ENCODE assay signal across 8 cellular contexts in genomic region chr17:60102015-60102631, GRCh38. TPM values are rescaled to one million over a fixed set of nuclear protein-coding genes. Genes with fewer than 3 reads are reported as not detected.
A peak's percentile ranks its signal among the peaks of the same experiment; 100 is the strongest.
DNase-seq lines count a peak whose midpoint lies in the region; ATAC-seq, FAIRE-seq and TF ChIP-seq lines count a peak whose summit lies in the region.
"Not testable (repeated sequence)": the region's sequence is repeated elsewhere in the genome, so short reads cannot be mapped to it uniquely, and the experiment has no call there.

No MANE protein-coding gene starts in this region.

- FAIRE-seq in TTC549 (lab: Jason Lieb, UNC) (peak; percentile 82), endothelial cell of umbilical vein (lab: Jason Lieb, UNC) (peak; percentile 79)

- H3K27me3 Mint-ChIP-seq in activated naive CD8-positive, alpha-beta T cell treated with anti-CD3 and anti-CD28 coated beads for 36 hours: peaks cover 43% of the 10 kb centered on the region
- H3K27me3 Mint-ChIP-seq in stimulated activated memory B cell treated with anti-CD40 and anti-IgM and Interleukin-4, amounts not matched to agents 10 μg/mL and 1 μg/mL and 100 μg/mL, for 72 hours: not testable (repeated sequence)

- H3K36me3 ChIP-seq in BE2C; IMR-90 (ENCODE audit: control insufficient read depth, insufficient read depth, low read length); endothelial cell of umbilical vein (ENCODE audit: control insufficient read depth in 2 of 2, extremely low read depth in 1 of 2, insufficient read depth in 2 of 2, low read length in 2 of 2); right lobe of liver: not testable (repeated sequence)

- not testable (repeated sequence) for DNase-seq in BE2C; IMR-90; activated naive CD8-positive, alpha-beta T cell treated with anti-CD3 and anti-CD28 coated beads for 36 hours; right lobe of liver
- peak; percentile 20 for DNase-seq in endothelial cell of umbilical vein (ENCODE audit: low read depth, low spot score)

- H3K14ac ChIP-seq in IMR-90 (replicated peaks; ENCODE audit: low read depth, low read length): peak overlapping the region; percentile 92

- not testable (repeated sequence) for H3K27me3 ChIP-seq in BE2C; IMR-90 (ENCODE audit: control insufficient read depth, insufficient read depth, low read length); endothelial cell of umbilical vein (ENCODE audit: control insufficient read depth in 2 of 2, insufficient read depth in 2 of 2, low read length in 2 of 2); right lobe of liver

- peak overlapping the region; percentile 99 for H2BK120ac ChIP-seq in IMR-90 (ENCODE audit: low read depth, low read length)

- peak overlapping the region; percentile 73 for H2BK5ac ChIP-seq in IMR-90 (ENCODE audit: low read depth, low read length, poor library complexity, severe bottlenecking)

- not testable (repeated sequence) for H3K9me3 ChIP-seq in BE2C; IMR-90 (ENCODE audit: control insufficient read depth, insufficient read depth, low read length); endothelial cell of umbilical vein (replicated peaks; ENCODE audit: control insufficient read depth, insufficient read depth, low read length); right lobe of liver

- TF ChIP-seq POLR2A in IMR-90 (IDR thresholded peaks at IDR 0.05; ENCODE audit: low read depth, low read length); endothelial cell of umbilical vein (IDR thresholded peaks at IDR 0.05; ENCODE audit: low read depth, low read length); right lobe of liver (IDR thresholded peaks at IDR 0.05): not testable (repeated sequence)

- dilution Hi-C loops in IMR-90 (cut with HindIII; ENCODE audit: low sequenced_read_pairs, unreplicated experiment); endothelial cell of umbilical vein (cut with MboI; ENCODE audit: extremely low pct_ligation_motif_present, low sequenced_read_pairs): not testable (repeated sequence)

- POLR2A ChIA-PET in IMR-90 (lab: Charles Lee; ENCODE audit: unreplicated experiment); endothelial cell of umbilical vein (lab: Charles Lee): not testable (repeated sequence)

- H3K79me2 ChIP-seq in endothelial cell of umbilical vein (ENCODE audit: control insufficient read depth, insufficient read depth, low read length): not testable (repeated sequence)

- not testable (repeated sequence) for TF ChIP-seq RAD21 in IMR-90 (IDR thresholded peaks at IDR 0.05; ENCODE audit: low read length)

- H3K9ac ChIP-seq in IMR-90 (ENCODE audit: low read depth, low read length): peak overlapping the region; percentile 77; the same call in 1 of the 2 replicates
- not testable (repeated sequence) for H3K9ac ChIP-seq in endothelial cell of umbilical vein (replicated peaks; ENCODE audit: extremely low read depth, insufficient read depth, low read length)

- peak overlapping the region; percentile 98 for H4K91ac ChIP-seq in IMR-90 (ENCODE audit: insufficient read depth, low read depth, low read length)

- peak overlapping the region; percentile 81; the same call in 1 of the 2 replicates for H4K5ac ChIP-seq in IMR-90 (ENCODE audit: low read depth, low read length)

- peak overlapping the region; percentile 99; the same call in 2 of the 3 replicates for H2BK15ac ChIP-seq in IMR-90 (ENCODE audit: low read depth, low read length)

- in situ Hi-C loops in IMR-90 (cut with MboI; ENCODE audit: low sequenced_read_pairs): not testable (repeated sequence)

- H2AFZ ChIP-seq in IMR-90 (replicated peaks; ENCODE audit: low read length, poor library complexity) (peak overlapping the region; percentile 80), endothelial cell of umbilical vein (ENCODE audit: low read depth, low read length) (peak overlapping the region; percentile 84)

- H3K4ac ChIP-seq in IMR-90 (ENCODE audit: low read depth, low read length): peak overlapping the region; percentile 96

- H3K4me2 ChIP-seq in IMR-90 (ENCODE audit: low read depth, low read length): peak overlapping the region; percentile 66; the same call in 1 of the 2 replicates
- H3K4me2 ChIP-seq in endothelial cell of umbilical vein (ENCODE audit: insufficient read depth, low read length): peak overlapping the region; percentile 56

- H3K56ac ChIP-seq in IMR-90 (ENCODE audit: extremely low read depth, insufficient read depth, low read length): peak overlapping the region; percentile 84

- peaks cover 0 to 16% of the 10 kb centered on the region in 2 experiments; a peak in 2 of 4 replicates for H3K79me1 ChIP-seq in IMR-90 (ENCODE audit: low read depth in 1 of 2, low read length in 2 of 2)

- not testable (repeated sequence) for H3K4me1 ChIP-seq in BE2C; IMR-90 (ENCODE audit: control insufficient read depth, insufficient read depth, low read length); endothelial cell of umbilical vein (ENCODE audit: control insufficient read depth, extremely low read depth, insufficient read depth, low read length); right lobe of liver

- not testable (repeated sequence) for BruUV-seq in IMR-90 (replicated peaks; lab: Mats Ljungman, UMichigan); endothelial cell of umbilical vein (replicated peaks; lab: Mats Ljungman, UMichigan)

- H3K4me3 ChIP-seq in BE2C (ENCODE audit: low read depth, low read length): peak overlapping the region; percentile 25; the same call in 1 of the 2 replicates
- peak overlapping the region; percentile 26; the same call in 1 of the 2 replicates for H3K4me3 ChIP-seq in IMR-90 (ENCODE audit: insufficient read depth, low read depth, low read length)
- H3K4me3 ChIP-seq in endothelial cell of umbilical vein (replicated peaks in 1 of 3; ENCODE audit: insufficient read depth in 1 of 3, low read depth in 1 of 3, low read length in 3 of 3): peak overlapping the region in 1 of 3 experiments; percentile 22
- not testable (repeated sequence) for H3K4me3 ChIP-seq in right lobe of liver

- not testable (repeated sequence) for H3K27ac ChIP-seq in IMR-90 (ENCODE audit: insufficient read depth, low read length); endothelial cell of umbilical vein (ENCODE audit: insufficient read depth, low read depth, low read length)
- peak overlapping the region in 2 of 3 donors; percentile 10 to 28 for H3K27ac ChIP-seq in right lobe of liver

- not testable (repeated sequence) for TF ChIP-seq CTCF in BE2C (IDR thresholded peaks at IDR 0.05; ENCODE audit: low read depth, low read length); IMR-90 (conservative IDR thresholded peaks at IDR 0.05; ENCODE audit: low read depth, low read length); endothelial cell of umbilical vein (IDR thresholded peaks at IDR 0.05; ENCODE audit: extremely low read depth in 1 of 2, insufficient read depth in 1 of 2, low read depth in 1 of 2, low read length in 2 of 2); right lobe of liver (IDR thresholded peaks at IDR 0.05)

- peak overlapping the region; percentile 91; the same call in 1 of the 2 replicates for H2AK5ac ChIP-seq in IMR-90 (ENCODE audit: low read depth, low read length)

- not testable (repeated sequence) for H4K20me1 ChIP-seq in IMR-90 (ENCODE audit: insufficient read depth, low read length); endothelial cell of umbilical vein (replicated peaks; ENCODE audit: control insufficient read depth, extremely low read depth, insufficient read depth, low read length)

- H3K4me3 Mint-ChIP-seq in activated naive CD8-positive, alpha-beta T cell treated with anti-CD3 and anti-CD28 coated beads for 36 hours: peak overlapping the region; percentile 46
- peak overlapping the region; percentile 79 for H3K4me3 Mint-ChIP-seq in stimulated activated memory B cell treated with anti-CD40 and anti-IgM and Interleukin-4, amounts not matched to agents 10 μg/mL and 1 μg/mL and 100 μg/mL, for 72 hours

- intact Hi-C loops in IMR-90 (cut with micrococcal nuclease); right lobe of liver (cut with DNase I): not testable (repeated sequence)
- intact Hi-C loops in endothelial cell of umbilical vein (cut with micrococcal nuclease): loop anchor here (10.0 kb wide), 1 partner anchor 333 kb away; no protein-coding TSS in a partner anchor

- CTCF ChIA-PET in IMR-90 (lab: Yijun Ruan, JAX): interaction anchor here (0.8 to 1.1 kb wide), 2 partner anchors 13 to 15 kb away, joined by 3 read pairs; no protein-coding TSS in a partner anchor
- CTCF ChIA-PET in endothelial cell of umbilical vein (lab: Charles Lee): not testable (repeated sequence)

- peak overlapping the region; percentile 100 for H2BK20ac ChIP-seq in IMR-90 (ENCODE audit: low read depth, low read length)

- peak overlapping the region; percentile 99 for H3K23ac ChIP-seq in IMR-90 (ENCODE audit: low read depth, low read length)

- H3K18ac ChIP-seq in IMR-90 (ENCODE audit: low read depth, low read length): peak overlapping the region; percentile 95; the same call in 1 of the 2 replicates

- not testable (repeated sequence) for H3K27ac Mint-ChIP-seq in activated naive CD8-positive, alpha-beta T cell treated with anti-CD3 and anti-CD28 coated beads for 36 hours
- peak overlapping the region; percentile 95 for H3K27ac Mint-ChIP-seq in stimulated activated memory B cell treated with anti-CD40 and anti-IgM and Interleukin-4, amounts not matched to agents 10 μg/mL and 1 μg/mL and 100 μg/mL, for 72 hours

- not testable (repeated sequence) for H2AK9ac ChIP-seq in IMR-90 (replicated peaks; ENCODE audit: low read depth, low read length, poor library complexity)

- H4K8ac ChIP-seq in IMR-90 (ENCODE audit: low read depth in 2 of 2, low read length in 2 of 2): peak overlapping the region; percentile 0 to 97; a peak in 3 of 4 replicates

- not testable (repeated sequence) for H3K9me3 Mint-ChIP-seq in activated naive CD8-positive, alpha-beta T cell treated with anti-CD3 and anti-CD28 coated beads for 36 hours; stimulated activated memory B cell treated with anti-CD40 and anti-IgM and Interleukin-4, amounts not matched to agents 10 μg/mL and 1 μg/mL and 100 μg/mL, for 72 hours

- peaks cover 14% of the 10 kb centered on the region for H3K4me1 Mint-ChIP-seq in activated naive CD8-positive, alpha-beta T cell treated with anti-CD3 and anti-CD28 coated beads for 36 hours
- peaks cover 31% of the 10 kb centered on the region for H3K4me1 Mint-ChIP-seq in stimulated activated memory B cell treated with anti-CD40 and anti-IgM and Interleukin-4, amounts not matched to agents 10 μg/mL and 1 μg/mL and 100 μg/mL, for 72 hours

- not testable (repeated sequence) for H3K36me3 Mint-ChIP-seq in activated naive CD8-positive, alpha-beta T cell treated with anti-CD3 and anti-CD28 coated beads for 36 hours; stimulated activated memory B cell treated with anti-CD40 and anti-IgM and Interleukin-4, amounts not matched to agents 10 μg/mL and 1 μg/mL and 100 μg/mL, for 72 hours

- H3K9me1 ChIP-seq in IMR-90 (ENCODE audit: insufficient read depth, low read length): peaks cover 13% of the 10 kb centered on the region; the same call in 1 of the 2 replicates
- not testable (repeated sequence) for H3K9me1 ChIP-seq in endothelial cell of umbilical vein (replicated peaks; ENCODE audit: control insufficient read depth, extremely low read depth, insufficient read depth, low read length)

- ATAC-seq in GM18511 (IDR thresholded peaks at IDR 0.05; ENCODE audit: unreplicated experiment) (peak; percentile 13), IMR-90 (ENCODE audit: low read depth) (peak; percentile 24), right lobe of liver (peak in 1 of 4 donors; percentile 26)
- not testable (repeated sequence) for ATAC-seq in stimulated activated memory B cell treated with anti-CD40 and anti-IgM and Interleukin-4, amounts not matched to agents 10 μg/mL and 1 μg/mL and 100 μg/mL, for 72 hours

- 100% methylated on average over 3 of the region's 11 CpGs; no CpG with 5 or more reads in 1 of the 2 experiments for WGBS in IMR-90 (ENCODE audit: extremely low coverage in 2 of 2, insufficient read length in 1 of 2), 2 experiments
- WGBS in right lobe of liver (ENCODE audit: insufficient coverage, low coverage, low lambda C conversion rate, missing lambda C conversion rate): 34% methylated on average over 11 of the region's 11 CpGs

RNA-seq across cellular contexts. Expression of gene HEATR6, which starts 23.4 kb away (rescaled TPM):
- polyA plus RNA-seq in BE2C (2012; ENCODE audit: insufficient read depth, insufficient read length, low read depth): 19.5 TPM
- 25.6 and 27.6 TPM in 2 replicates for total RNA-seq in IMR-90 (2012; rRNA removed)
- 16.7 and 20.2 TPM in 2 replicates for polyA plus RNA-seq in IMR-90 (2012; rRNA removed)
- polyA plus RNA-seq in IMR-90 (2012; cell fraction: cytosol; rRNA removed): 6.2 and 14.9 TPM in 2 replicates
- 38.1 and 58.8 TPM in 2 replicates for polyA plus RNA-seq in IMR-90 (2012; cell fraction: nucleus; rRNA removed; ENCODE audit: low replicate concordance)
- 10 to 100 TPM; 18.6 to 24.2 TPM for total RNA-seq in activated naive CD8-positive, alpha-beta T cell treated with anti-CD3 and anti-CD28 coated beads for 36 hours
- total RNA-seq in endothelial cell of umbilical vein: 16.7 and 17.4 TPM in 2 replicates
- 18.6 and 20.2 TPM in 2 replicates for polyA plus RNA-seq in endothelial cell of umbilical vein
- polyA plus RNA-seq in endothelial cell of umbilical vein (2011; cell fraction: cytosol; rRNA removed): 11.7 and 13.6 TPM in 2 replicates
- polyA plus RNA-seq in endothelial cell of umbilical vein (2011; cell fraction: nucleus; rRNA removed): 61.2 and 67.3 TPM in 2 replicates
- 10.9 and 11.6 TPM in 2 replicates for polyA plus RNA-seq in endothelial cell of umbilical vein (2012)
- 21.0 and 26.5 TPM in 2 replicates for polyA minus RNA-seq in endothelial cell of umbilical vein
- 13.0 TPM for polyA minus RNA-seq in endothelial cell of umbilical vein (2011; cell fraction: cytosol; rRNA and poly(A)+ RNA removed)
- 25.1 and 27.9 TPM in 2 replicates for polyA minus RNA-seq in endothelial cell of umbilical vein (2011; cell fraction: nucleus; rRNA and poly(A)+ RNA removed)
- total RNA-seq in right lobe of liver: 1 to 10 TPM; 3.6 to 7.3 (median 6.3) TPM

RNA-seq across cellular contexts. Expression of gene CA4, which starts 47.6 kb away (rescaled TPM):
- 0.43 TPM for polyA plus RNA-seq in BE2C (2012; ENCODE audit: insufficient read depth, insufficient read length, low read depth)
- total RNA-seq in IMR-90 (2012; rRNA removed): not detected in 2 replicates
- not detected in 2 replicates for polyA plus RNA-seq in IMR-90 (2012; rRNA removed)
- not detected in 2 replicates for polyA plus RNA-seq in IMR-90 (2012; cell fraction: cytosol; rRNA removed)
- polyA plus RNA-seq in IMR-90 (2012; cell fraction: nucleus; rRNA removed; ENCODE audit: low replicate concordance): not detected in 2 replicates
- not detected for total RNA-seq in activated naive CD8-positive, alpha-beta T cell treated with anti-CD3 and anti-CD28 coated beads for 36 hours
- total RNA-seq in endothelial cell of umbilical vein: 0.29 TPM in 1 of 2 replicates, not detected in the other
- 0.10 and 0.17 TPM in 2 replicates for polyA plus RNA-seq in endothelial cell of umbilical vein
- 0.14 and 0.17 TPM in 2 replicates for polyA plus RNA-seq in endothelial cell of umbilical vein (2011; cell fraction: cytosol; rRNA removed)
- polyA plus RNA-seq in endothelial cell of umbilical vein (2011; cell fraction: nucleus; rRNA removed): 0.36 and 0.66 TPM in 2 replicates
- not detected in 2 replicates for polyA plus RNA-seq in endothelial cell of umbilical vein (2012)
- polyA minus RNA-seq in endothelial cell of umbilical vein: 0.41 TPM in 1 of 2 replicates, not detected in the other
- polyA minus RNA-seq in endothelial cell of umbilical vein (2011; cell fraction: cytosol; rRNA and poly(A)+ RNA removed): not detected
- not detected in 2 replicates for polyA minus RNA-seq in endothelial cell of umbilical vein (2011; cell fraction: nucleus; rRNA and poly(A)+ RNA removed)
- under 1 TPM in 3 of 6 experiments, not detected in 3; 0.33 to 0.37 (median 0.35) TPM for total RNA-seq in right lobe of liver
